21 cellular contexts compared by ENCODE assay signal in the genomic region with DNA sequence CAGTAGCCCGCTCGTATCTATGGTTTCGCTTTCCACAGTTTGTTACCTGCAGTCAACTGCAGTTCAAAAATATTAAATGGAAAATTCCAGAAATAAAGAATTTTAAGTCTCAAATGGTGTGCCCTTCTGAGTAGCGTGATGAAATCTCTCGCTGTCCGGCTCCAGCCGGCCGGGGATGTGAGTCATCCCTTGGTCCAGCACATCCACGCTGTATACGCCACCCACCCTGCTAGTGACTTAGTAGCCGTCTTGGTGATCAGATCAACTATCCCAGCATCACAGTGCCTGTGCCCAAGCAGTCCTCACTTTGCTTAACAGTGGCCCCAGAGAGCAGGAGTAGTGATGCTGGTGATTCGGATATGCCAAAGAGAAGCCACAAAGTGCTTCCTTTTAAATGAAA. TPM values are rescaled to one million over a fixed set of nuclear protein-coding genes. Genes with fewer than 3 reads are reported as not detected.
DNase-seq lines count a peak whose midpoint lies in the region; ATAC-seq, FAIRE-seq and TF ChIP-seq lines count a peak whose summit lies in the region.
"Had no signal": no experiment of that assay in that cellular context is flagged by ENCODE, and none has a peak within 500 bp of the region (broad histone marks: within the 10 kb centered on the region; RNA-seq: fewer than 3 reads in every experiment).

No MANE protein-coding gene starts in this region.

- WGBS in K562 (ENCODE audit: insufficient coverage, low coverage, missing lambda C conversion rate), result 1% methylated on average over 12 of the region's 12 CpGs

- H3K9ac ChIP-seq in BLaER1 (no peak overlapping the region), K562 (ENCODE audit: insufficient read depth in 1 of 2, low read depth in 2 of 2, low read length in 2 of 2) (no peak overlapping the region), Karpas-422 (ENCODE audit: low read length) (no peak overlapping the region)
- H3K9ac ChIP-seq: GM23248 had no signal

- H4K20me1 ChIP-seq in BLaER1 (no peaks in the 10 kb centered on the region), K562 (replicated peaks; ENCODE audit: control insufficient read depth, insufficient read depth, low read length) (no peaks in the 10 kb centered on the region), Karpas-422 (ENCODE audit: insufficient read depth, low read depth, low read length) (no peaks in the 10 kb centered on the region)

- H3K4me2 ChIP-seq in BLaER1, result no peak overlapping the region
- H3K4me2 ChIP-seq in K562 (ENCODE audit: insufficient read depth, low read length), result no peak overlapping the region
- no peak overlapping the region for H3K4me2 ChIP-seq in Karpas-422 (ENCODE audit: low read depth, low read length, poor library complexity, severe bottlenecking)

- H3K79me2 ChIP-seq in K562 (ENCODE audit: control insufficient read depth, insufficient read depth, low read length), result no peaks in the 10 kb centered on the region
- H3K79me2 ChIP-seq in Karpas-422 (ENCODE audit: low read length), result no peaks in the 10 kb centered on the region

- H3K9me2 ChIP-seq in Karpas-422 (replicated peaks; ENCODE audit: insufficient read depth, low read length), result no peaks in the 10 kb centered on the region

- no peaks in the 10 kb centered on the region for H3K4me1 ChIP-seq in BLaER1
- no peaks in the 10 kb centered on the region; a peak in 1 of 5 replicates for H3K4me1 ChIP-seq in K562 (replicated peaks in 1 of 2; ENCODE audit: control insufficient read depth in 2 of 2, insufficient read depth in 2 of 2, low read length in 2 of 2)
- H3K4me1 ChIP-seq in Karpas-422 (ENCODE audit: low read length), result no peaks in the 10 kb centered on the region

- FAIRE-seq in GM12891 (lab: Jason Lieb, UNC), result no peak
- no peak for FAIRE-seq in K562 (lab: Jason Lieb, UNC)
- FAIRE-seq: D721Med, GM18507, H54 had no signal

- no peak for TF ChIP-seq EP300 in K562 (IDR thresholded peaks at IDR 0.05; ENCODE audit: low read length)

- DNase-seq in GM12891 (ENCODE audit: insufficient read length, low spot score) (no peak), K562 (ENCODE audit: extremely low read depth in 1 of 4, low spot score in 3 of 4) (no peak), mesenteric fat pad (ENCODE audit: low spot score) (peak; percentile 83), Karpas-422 (no peak), T-helper 9 cell (no peak)
- DNase-seq: 8988T; AML-193; C1 segment of cervical spinal cord; CD4-positive, alpha-beta memory T cell; COR-L47; DND-41; GDM1; GM23248 had no signal

- no peak overlapping the region for H3K27ac ChIP-seq in BLaER1
- no peak overlapping the region for H3K27ac ChIP-seq in K562 (ENCODE audit: extremely low read depth, low read depth, low read length)
- H3K27ac ChIP-seq in Karpas-422 (ENCODE audit: low read length), result no peak overlapping the region
- H3K27ac ChIP-seq: GM23248 had no signal

- H2AFZ ChIP-seq in K562 (ENCODE audit: low read depth, low read length), result no peak overlapping the region
- no peak overlapping the region for H2AFZ ChIP-seq in Karpas-422 (ENCODE audit: low read length)
- H2AFZ ChIP-seq: GM23248 had no signal

- H3K4me3 ChIP-seq in BLaER1 (peak overlapping the region; percentile 40), K562 (no peak overlapping the region), Karpas-422 (ENCODE audit: low read length) (no peak overlapping the region)
- H3K4me3 ChIP-seq: GM23248 had no signal

- CTCF ChIA-PET in K562 (lab: Yijun Ruan, JAX; ENCODE audit: low intra/inter-chr PET ratio), result no interaction called here

- in situ Hi-C loops in K562 (cut with MboI), result no loop called here

- no peaks in the 10 kb centered on the region for H3K27me3 ChIP-seq in BLaER1
- peaks cover 0 to 9% of the 10 kb centered on the region in 2 experiments; a peak in 1 of 5 replicates for H3K27me3 ChIP-seq in K562 (ENCODE audit: control insufficient read depth in 2 of 2, insufficient read depth in 2 of 2, low read length in 2 of 2)
- no peaks in the 10 kb centered on the region for H3K27me3 ChIP-seq in Karpas-422 (ENCODE audit: low read length)

- H3K9me1 ChIP-seq in K562 (ENCODE audit: control insufficient read depth, insufficient read depth, low read length), result no peaks in the 10 kb centered on the region

- no peak for TF ChIP-seq CTCF in K562 (IDR thresholded peaks at IDR 0.05 in 2 of 3, conservative IDR thresholded peaks at IDR 0.05 in 1 of 3; ENCODE audit: insufficient read depth in 2 of 3, low read depth in 1 of 3, low read length in 3 of 3)

- H3K9me3 ChIP-seq in BLaER1 (peaks cover 89% of the 10 kb centered on the region), K562 (replicated peaks; ENCODE audit: control insufficient read depth, insufficient read depth, low read depth, low read length) (no peaks in the 10 kb centered on the region), Karpas-422 (ENCODE audit: low read length) (peaks cover 31% of the 10 kb centered on the region)

- POLR2A ChIA-PET in K562 (lab: Yijun Ruan, JAX), result no interaction called here

- no peak for TF ChIP-seq RAD21 in K562 (CRISPR knock-in tag; conservative IDR thresholded peaks at IDR 0.05 in 1 of 2, IDR thresholded peaks at IDR 0.05 in 1 of 2)

- ATAC-seq in K562, result no peak
- no peak for ATAC-seq in GM18498 (IDR thresholded peaks at IDR 0.05; ENCODE audit: unreplicated experiment)
- ATAC-seq in esophagus mucosa, result no peak
- ATAC-seq: HCT116 had no signal

- H3K36me3 ChIP-seq in BLaER1 (peaks cover 76% of the 10 kb centered on the region), K562 (ENCODE audit: control insufficient read depth, insufficient read depth, low read length) (no peaks in the 10 kb centered on the region), Karpas-422 (ENCODE audit: insufficient read depth, low read length) (peaks cover 60% of the 10 kb centered on the region)

- TF ChIP-seq POLR2A in GM12891 (IDR thresholded peaks at IDR 0.05; ENCODE audit: low read depth, low read length) (peak; percentile 48; the same call in 1 of the 2 replicates), K562 (conservative IDR thresholded peaks at IDR 0.05) (no peak)

- BruUV-seq in K562 (replicated peaks; lab: Mats Ljungman, UMichigan), result no TSS peak

- intact Hi-C loops in K562 (cut with micrococcal nuclease), result no loop called here

TF ChIP-seq in GM12891, 5 proteins besides CTCF, POLR2A, EP300 and RAD21:
- TF ChIP-seq TAF1 (IDR thresholded peaks at IDR 0.05; ENCODE audit: low read depth, low read length) (no peak), SPI1 (IDR thresholded peaks at IDR 0.05; ENCODE audit: low read depth, low read length) (no peak), POLR2AphosphoS5 (IDR thresholded peaks at IDR 0.05; ENCODE audit: low read depth, low read length) (0 out of 2 replicates have a peak, but pooled peaks have one; percentile 12)

RNA-seq across cellular contexts. Expression of a gene that starts 40.0 kb away (rescaled TPM):
- polyA plus RNA-seq in GM12891 (2012; ENCODE audit: low read depth, missing spikeins), result 10.3 TPM
- total RNA-seq in K562 (2011; cell fraction: chromatin; rRNA removed; ENCODE audit: low replicate concordance), result 1.7 and 5.8 TPM in 2 replicates
- total RNA-seq in K562 (2011; cell fraction: nucleolus; rRNA removed), result 5.1 and 6.2 TPM in 2 replicates
- total RNA-seq in K562 (2011; cell fraction: nucleoplasm; rRNA removed), result 3.1 and 3.3 TPM in 2 replicates
- total RNA-seq in K562 (2014; rRNA removed) (0.50 and 1.6 TPM in 2 replicates), K562 (2014; rRNA removed; fragmentation: Illumina TruSeq; extraction: Trizol) (0.76 and 0.86 TPM in 2 replicates), K562 (2015; rRNA removed; fragmentation: Illumina TruSeq; extraction: Trizol) (1.5 TPM in 2 replicates), K562 (2021) (1.4 and 1.7 TPM in 2 replicates), mesenteric fat pad (194 TPM), esophagus mucosa (4.6 TPM)
- polyA plus RNA-seq in K562 (2011; rRNA removed) (0.28 and 0.70 TPM in 2 replicates), K562 (2014; fragmentation: Illumina TruSeq; extraction: Trizol) (1.8 and 2.0 TPM in 2 replicates), K562 (2014; fragmentation: Nextera tagmentation; extraction: Ambion mirVana) (under 1 TPM; 0.23 to 0.69 TPM), K562 (2014; rRNA removed) (2.7 and 4.8 TPM in 2 replicates)
- polyA plus RNA-seq in K562 (2011; cell fraction: cytosol; rRNA removed), result 0.55 and 0.56 TPM in 2 replicates
- polyA plus RNA-seq in K562 (2011; cell fraction: nucleus; rRNA removed), result 1.8 and 4.5 TPM in 2 replicates
- polyA plus RNA-seq in K562 (2012), result 1.5 and 16.3 TPM in 2 replicates
- 0.33 and 0.60 TPM in 2 replicates for polyA minus RNA-seq in K562 (2011; rRNA and poly(A)+ RNA removed)
- polyA minus RNA-seq in K562 (2011; cell fraction: cytosol; rRNA and poly(A)+ RNA removed), result not detected in 2 replicates
- 0.33 and 0.94 TPM in 2 replicates for polyA minus RNA-seq in K562 (2011; cell fraction: nucleus; rRNA and poly(A)+ RNA removed)
- 21.7 and 28.3 TPM in 2 replicates for total RNA-seq in Karpas-422 (2014; rRNA removed; shearing (Covaris generic); ENCODE audit: low replicate concordance)

RNA-seq across cellular contexts. Expression of a gene that starts 53.8 kb away (rescaled TPM):
- not detected for polyA plus RNA-seq in GM12891 (2012; ENCODE audit: low read depth, missing spikeins)
- total RNA-seq in K562 (2011; cell fraction: chromatin; rRNA removed; ENCODE audit: low replicate concordance), result not detected in 2 replicates
- total RNA-seq in K562 (2011; cell fraction: nucleolus; rRNA removed), result not detected in 2 replicates
- not detected in 2 replicates for total RNA-seq in K562 (2011; cell fraction: nucleoplasm; rRNA removed)
- not detected in 2 replicates for total RNA-seq in K562 (2014; rRNA removed)
- not detected in 2 replicates for total RNA-seq in K562 (2014; rRNA removed; fragmentation: Illumina TruSeq; extraction: Trizol)
- not detected in 2 replicates for total RNA-seq in K562 (2015; rRNA removed; fragmentation: Illumina TruSeq; extraction: Trizol)
- not detected in 2 replicates for total RNA-seq in K562 (2021)
- not detected in 2 replicates for polyA plus RNA-seq in K562 (2011; rRNA removed)
- polyA plus RNA-seq in K562 (2011; cell fraction: cytosol; rRNA removed), result not detected in 2 replicates
- not detected in 2 replicates for polyA plus RNA-seq in K562 (2011; cell fraction: nucleus; rRNA removed)
- polyA plus RNA-seq in K562 (2012), result not detected in 2 replicates
- not detected in 2 replicates for polyA plus RNA-seq in K562 (2014; fragmentation: Illumina TruSeq; extraction: Trizol)
- polyA plus RNA-seq in K562 (2014; fragmentation: Nextera tagmentation; extraction: Ambion mirVana), result not detected
- polyA plus RNA-seq in K562 (2014; rRNA removed), result not detected in 2 replicates
- polyA minus RNA-seq in K562 (2011; rRNA and poly(A)+ RNA removed), result not detected in 2 replicates
- polyA minus RNA-seq in K562 (2011; cell fraction: cytosol; rRNA and poly(A)+ RNA removed), result not detected in 2 replicates
- polyA minus RNA-seq in K562 (2011; cell fraction: nucleus; rRNA and poly(A)+ RNA removed), result not detected in 2 replicates
- total RNA-seq in mesenteric fat pad, result not detected
- total RNA-seq in Karpas-422 (2014; rRNA removed; shearing (Covaris generic); ENCODE audit: low replicate concordance), result not detected in 2 replicates
- total RNA-seq in esophagus mucosa, result not detected
- total RNA-seq: CD4-positive, alpha-beta memory T cell; GM23248; HT1080 had no signal
- polyA plus RNA-seq: CD4-positive, alpha-beta memory T cell; GM23248 had no signal
